ENCODE assay signal across 1 cellular context in the genomic region with DNA sequence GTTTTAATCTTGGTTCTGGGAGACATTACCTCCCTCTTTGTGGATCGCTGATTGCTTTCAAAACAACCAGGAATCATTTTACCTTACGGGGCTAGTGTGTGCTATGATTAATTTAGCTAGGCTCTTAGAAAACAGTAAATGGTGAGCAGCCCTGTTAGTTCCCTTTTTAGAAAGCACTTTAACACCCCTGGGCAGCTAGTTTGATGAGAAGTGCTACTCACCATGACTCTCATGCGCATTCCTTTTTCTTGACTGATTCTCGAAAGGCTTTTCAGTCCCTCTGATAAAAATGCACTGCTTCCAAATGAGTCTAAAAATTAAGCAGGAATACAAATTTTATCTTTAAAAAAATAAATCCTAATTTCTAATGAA.
TF ChIP-seq lines count a peak whose summit lies in the region.

No MANE protein-coding gene starts in this region.

TF ChIP-seq in WTC11, 78 proteins besides CTCF, POLR2A, EP300 and RAD21 (continued from another document):
- TF ChIP-seq, protein P1, sequence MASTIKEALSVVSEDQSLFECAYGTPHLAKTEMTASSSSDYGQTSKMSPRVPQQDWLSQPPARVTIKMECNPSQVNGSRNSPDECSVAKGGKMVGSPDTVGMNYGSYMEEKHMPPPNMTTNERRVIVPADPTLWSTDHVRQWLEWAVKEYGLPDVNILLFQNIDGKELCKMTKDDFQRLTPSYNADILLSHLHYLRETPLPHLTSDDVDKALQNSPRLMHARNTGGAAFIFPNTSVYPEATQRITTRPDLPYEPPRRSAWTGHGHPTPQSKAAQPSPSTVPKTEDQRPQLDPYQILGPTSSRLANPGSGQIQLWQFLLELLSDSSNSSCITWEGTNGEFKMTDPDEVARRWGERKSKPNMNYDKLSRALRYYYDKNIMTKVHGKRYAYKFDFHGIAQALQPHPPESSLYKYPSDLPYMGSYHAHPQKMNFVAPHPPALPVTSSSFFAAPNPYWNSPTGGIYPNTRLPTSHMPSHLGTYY (CRISPR knock-in tag; IDR thresholded peaks at IDR 0.05) = no peak
- TF ChIP-seq TP53 (CRISPR knock-in tag; IDR thresholded peaks at IDR 0.05) (no peak), ZNF423 (CRISPR knock-in tag; IDR thresholded peaks at IDR 0.05) (no peak), RORB (CRISPR knock-in tag; IDR thresholded peaks at IDR 0.05) (no peak)
- TF ChIP-seq, protein P2, sequence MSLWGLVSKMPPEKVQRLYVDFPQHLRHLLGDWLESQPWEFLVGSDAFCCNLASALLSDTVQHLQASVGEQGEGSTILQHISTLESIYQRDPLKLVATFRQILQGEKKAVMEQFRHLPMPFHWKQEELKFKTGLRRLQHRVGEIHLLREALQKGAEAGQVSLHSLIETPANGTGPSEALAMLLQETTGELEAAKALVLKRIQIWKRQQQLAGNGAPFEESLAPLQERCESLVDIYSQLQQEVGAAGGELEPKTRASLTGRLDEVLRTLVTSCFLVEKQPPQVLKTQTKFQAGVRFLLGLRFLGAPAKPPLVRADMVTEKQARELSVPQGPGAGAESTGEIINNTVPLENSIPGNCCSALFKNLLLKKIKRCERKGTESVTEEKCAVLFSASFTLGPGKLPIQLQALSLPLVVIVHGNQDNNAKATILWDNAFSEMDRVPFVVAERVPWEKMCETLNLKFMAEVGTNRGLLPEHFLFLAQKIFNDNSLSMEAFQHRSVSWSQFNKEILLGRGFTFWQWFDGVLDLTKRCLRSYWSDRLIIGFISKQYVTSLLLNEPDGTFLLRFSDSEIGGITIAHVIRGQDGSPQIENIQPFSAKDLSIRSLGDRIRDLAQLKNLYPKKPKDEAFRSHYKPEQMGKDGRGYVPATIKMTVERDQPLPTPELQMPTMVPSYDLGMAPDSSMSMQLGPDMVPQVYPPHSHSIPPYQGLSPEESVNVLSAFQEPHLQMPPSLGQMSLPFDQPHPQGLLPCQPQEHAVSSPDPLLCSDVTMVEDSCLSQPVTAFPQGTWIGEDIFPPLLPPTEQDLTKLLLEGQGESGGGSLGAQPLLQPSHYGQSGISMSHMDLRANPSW (CRISPR knock-in tag; conservative IDR thresholded peaks at IDR 0.05; ENCODE audit: low read depth) = no peak
- TF ChIP-seq, protein P3, sequence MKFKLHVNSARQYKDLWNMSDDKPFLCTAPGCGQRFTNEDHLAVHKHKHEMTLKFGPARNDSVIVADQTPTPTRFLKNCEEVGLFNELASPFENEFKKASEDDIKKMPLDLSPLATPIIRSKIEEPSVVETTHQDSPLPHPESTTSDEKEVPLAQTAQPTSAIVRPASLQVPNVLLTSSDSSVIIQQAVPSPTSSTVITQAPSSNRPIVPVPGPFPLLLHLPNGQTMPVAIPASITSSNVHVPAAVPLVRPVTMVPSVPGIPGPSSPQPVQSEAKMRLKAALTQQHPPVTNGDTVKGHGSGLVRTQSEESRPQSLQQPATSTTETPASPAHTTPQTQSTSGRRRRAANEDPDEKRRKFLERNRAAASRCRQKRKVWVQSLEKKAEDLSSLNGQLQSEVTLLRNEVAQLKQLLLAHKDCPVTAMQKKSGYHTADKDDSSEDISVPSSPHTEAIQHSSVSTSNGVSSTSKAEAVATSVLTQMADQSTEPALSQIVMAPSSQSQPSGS (CRISPR knock-in tag; IDR thresholded peaks at IDR 0.05; ENCODE audit: borderline replicate concordance, low read depth) = no peak
- TF ChIP-seq, protein P4, sequence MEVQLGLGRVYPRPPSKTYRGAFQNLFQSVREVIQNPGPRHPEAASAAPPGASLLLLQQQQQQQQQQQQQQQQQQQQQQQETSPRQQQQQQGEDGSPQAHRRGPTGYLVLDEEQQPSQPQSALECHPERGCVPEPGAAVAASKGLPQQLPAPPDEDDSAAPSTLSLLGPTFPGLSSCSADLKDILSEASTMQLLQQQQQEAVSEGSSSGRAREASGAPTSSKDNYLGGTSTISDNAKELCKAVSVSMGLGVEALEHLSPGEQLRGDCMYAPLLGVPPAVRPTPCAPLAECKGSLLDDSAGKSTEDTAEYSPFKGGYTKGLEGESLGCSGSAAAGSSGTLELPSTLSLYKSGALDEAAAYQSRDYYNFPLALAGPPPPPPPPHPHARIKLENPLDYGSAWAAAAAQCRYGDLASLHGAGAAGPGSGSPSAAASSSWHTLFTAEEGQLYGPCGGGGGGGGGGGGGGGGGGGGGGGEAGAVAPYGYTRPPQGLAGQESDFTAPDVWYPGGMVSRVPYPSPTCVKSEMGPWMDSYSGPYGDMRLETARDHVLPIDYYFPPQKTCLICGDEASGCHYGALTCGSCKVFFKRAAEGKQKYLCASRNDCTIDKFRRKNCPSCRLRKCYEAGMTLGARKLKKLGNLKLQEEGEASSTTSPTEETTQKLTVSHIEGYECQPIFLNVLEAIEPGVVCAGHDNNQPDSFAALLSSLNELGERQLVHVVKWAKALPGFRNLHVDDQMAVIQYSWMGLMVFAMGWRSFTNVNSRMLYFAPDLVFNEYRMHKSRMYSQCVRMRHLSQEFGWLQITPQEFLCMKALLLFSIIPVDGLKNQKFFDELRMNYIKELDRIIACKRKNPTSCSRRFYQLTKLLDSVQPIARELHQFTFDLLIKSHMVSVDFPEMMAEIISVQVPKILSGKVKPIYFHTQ (CRISPR knock-in tag; IDR thresholded peaks at IDR 0.05) = no peak
